Comparison of ENCODE assay signal across 15 cellular contexts in genomic region chr9:91151741-91152095, GRCh38.
A peak's percentile ranks its signal among the peaks of the same experiment; 100 is the strongest.
DNase-seq lines count a peak whose midpoint lies in the region; ATAC-seq, FAIRE-seq and TF ChIP-seq lines count a peak whose summit lies in the region.
"Had no signal": no experiment of that assay in that cellular context is flagged by ENCODE, and none has a peak within 500 bp of the region (broad histone marks: within the 10 kb centered on the region; RNA-seq: fewer than 3 reads in every experiment).

No MANE protein-coding gene starts in this region.

- intact Hi-C loops in natural killer cell (cut with micrococcal nuclease) = loop anchor here (1.0 to 5.0 kb wide), 7 partner anchors 13 to 561 kb away; partner anchors contain the start of genes NFIL3 and SYK

- TF ChIP-seq CTCF in AG04449 (IDR thresholded peaks at IDR 0.05; ENCODE audit: insufficient read depth, low read length, missing control alignments) = no peak
- TF ChIP-seq CTCF in natural killer cell (IDR thresholded peaks at IDR 0.05) = no peak

- ATAC-seq in natural killer cell (no peak), HG02970 (IDR thresholded peaks at IDR 0.05; ENCODE audit: low FRiP score, unreplicated experiment) (no peak)
- ATAC-seq: K562 had no signal

- peak overlapping the region; percentile 75 for H3K4me3 Mint-ChIP-seq in natural killer cell

- H3K27me3 Mint-ChIP-seq in natural killer cell (ENCODE audit: low read depth in 2 of 2) = no peaks in the 10 kb centered on the region
- H3K27me3 Mint-ChIP-seq: progenitor cell of endocrine pancreas had no signal

- POLR2A ChIA-PET in AG04449 (lab: Yijun Ruan, JAX) = interaction anchor here (1.4 kb wide), 1 partner anchor 13 kb away, joined by 6 read pairs; no protein-coding TSS in a partner anchor

- peak overlapping the region; percentile 7; the same call in 1 of the 2 replicates for H3K4me3 ChIP-seq in AG04449 (ENCODE audit: low read depth, low read length)
- H3K4me3 ChIP-seq: cardiac muscle cell, gastrocnemius medialis, GM12878, K562, SK-N-MC had no signal

- H3K9me3 Mint-ChIP-seq in natural killer cell = no peaks in the 10 kb centered on the region

- DNase-seq in AG04449 (ENCODE audit: low read depth, low spot score) = no peak
- DNase-seq in GM19239 (ENCODE audit: insufficient read length, low spot score) = no peak
- peak; percentile 67 to 71 for DNase-seq in activated T-cell treated with anti-CD3 and anti-CD28 coated beads, Interleukin-2, amount 50 U/mL, for 48 hours
- no peak for DNase-seq in natural killer cell
- no peak for DNase-seq in NK-92 treated with Interleukin-12 subunit alpha and Interleukin-12 subunit beta, amount 100 ng/mL, for 24 hours (lab: John Stamatoyannopoulos, UW)
- no peak for DNase-seq in medulla oblongata (ENCODE audit: extremely low spot score)
- DNase-seq in DMS79 treated with DMSO at 0.1 percent for 48 hours (lab: John Stamatoyannopoulos, UW) = no peak
- DNase-seq: gastrocnemius medialis, NCI-H2029 had no signal

- CTCF ChIA-PET in AG04449 (lab: Yijun Ruan, JAX) = interaction anchor here (1.0 to 1.2 kb wide), 4 partner anchors 9 to 274 kb away, joined by 3 to 5 read pairs (median 3); no protein-coding TSS in a partner anchor

- H3K4me1 Mint-ChIP-seq in natural killer cell = peaks cover 71 to 74% of the 10 kb centered on the region in 2 donors

- H3K27ac Mint-ChIP-seq in natural killer cell = peak overlapping the region; percentile 83 to 93
- H3K27ac Mint-ChIP-seq: progenitor cell of endocrine pancreas had no signal

- peak; percentile 4 for FAIRE-seq in GM19239 (lab: Jason Lieb, UNC)
- FAIRE-seq: GM12878, K562 had no signal

- no peaks in the 10 kb centered on the region for H3K36me3 Mint-ChIP-seq in natural killer cell

Comparison
In these comparisons a context has a peak if more than half of its experiments do, and no peak if none do; other contexts are left out.
1. DNase-seq: peak in activated T-cell treated with anti-CD3 and anti-CD28 coated beads, Interleukin-2, amount 50 U/mL, for 48 hours (2 of 2); none in AG04449 (single experiment), GM19239 (single experiment), natural killer cell (single experiment), NK-92 treated with Interleukin-12 subunit alpha and Interleukin-12 subunit beta, amount 100 ng/mL, for 24 hours (single experiment), medulla oblongata (single experiment) and DMS79 treated with DMSO at 0.1 percent for 48 hours (single experiment).